Comparison of ENCODE assay signal across 8 cellular contexts in genomic region chr20:47317127-47317895, GRCh38. TPM values are rescaled to one million over a fixed set of nuclear protein-coding genes. Genes with fewer than 3 reads are reported as not detected.
A peak's percentile ranks its signal among the peaks of the same experiment; 100 is the strongest.
DNase-seq lines count a peak whose midpoint lies in the region; ATAC-seq, FAIRE-seq and TF ChIP-seq lines count a peak whose summit lies in the region.

No MANE protein-coding gene starts in this region.

- FAIRE-seq in bronchial epithelial cell (lab: Jason Lieb, UNC), result no peak

- ATAC-seq in WTC11 (peak; percentile 1; the same call in 1 of the 2 replicates), GM18870 (IDR thresholded peaks at IDR 0.05; ENCODE audit: unreplicated experiment) (no peak)

- TF ChIP-seq CTCF in AG09319 (IDR thresholded peaks at IDR 0.05; ENCODE audit: low read depth, low read length) (no peak), WTC11 (IDR thresholded peaks at IDR 0.05) (no peak), bronchial epithelial cell (IDR thresholded peaks at IDR 0.05; ENCODE audit: insufficient read depth, low read length, severe bottlenecking) (no peak)

- H3K4me3 Mint-ChIP-seq in IgD-negative memory B cell (peak overlapping the region in 3 of 4 donors; percentile 17 to 77 (median 44)), WTC11 (peak overlapping the region; percentile 59)

- no peaks in the 10 kb centered on the region for H3K27me3 ChIP-seq in bronchial epithelial cell (ENCODE audit: control insufficient read depth, insufficient read depth, low read length)

- H3K9me3 Mint-ChIP-seq in IgD-negative memory B cell (no peaks in the 10 kb centered on the region), WTC11 (no peaks in the 10 kb centered on the region)

- H3K27ac Mint-ChIP-seq in IgD-negative memory B cell, result peak overlapping the region; percentile 59 to 80 (median 77)
- H3K27ac Mint-ChIP-seq in WTC11, result peak overlapping the region; percentile 100

- H3K27me3 Mint-ChIP-seq in IgD-negative memory B cell, result no peaks in the 10 kb centered on the region
- no peaks in the 10 kb centered on the region for H3K27me3 Mint-ChIP-seq in WTC11 (ENCODE audit: low read depth)

- H3K4me1 Mint-ChIP-seq in IgD-negative memory B cell (peaks cover 32 to 45% (median 34%) of the 10 kb centered on the region in 3 donors), WTC11 (peaks cover 89% of the 10 kb centered on the region)

- H3K36me3 Mint-ChIP-seq in IgD-negative memory B cell, result no peaks in the 10 kb centered on the region
- peaks cover 6% of the 10 kb centered on the region for H3K36me3 Mint-ChIP-seq in WTC11

- POLR2A ChIA-PET in WTC11 (lab: Charles Lee), result interaction anchor here (0.6 to 8.2 kb wide), 9 partner anchors 11 to 67 kb away, joined by 3 to 140 read pairs (median 6); partner anchors contain the start of gene ZMYND8

- peak; percentile 84 for DNase-seq in AG09319 (ENCODE audit: extremely low read depth, low read depth)
- DNase-seq in WTC11 (ENCODE audit: low spot score), result peak; percentile 26
- peak; percentile 99 for DNase-seq in bronchial epithelial cell (ENCODE audit: low read depth)
- peak; percentile 94 for DNase-seq in kidney glomerular epithelial cell (lab: John Stamatoyannopoulos, UW)
- DNase-seq in stimulated activated CD4-positive, alpha-beta T cell treated with anti-CD3 and anti-CD28 coated beads, Interleukin-1b, Interleukin-23, amount 100 ng/mL, for 24 hours (ENCODE audit: low read depth in 4 of 4, low spot score in 1 of 4), result peak; percentile 8 to 56 (median 29)
- DNase-seq in NAMALWA (ENCODE audit: low spot score), result no peak

- no peak overlapping the region for H3K4me3 ChIP-seq in bronchial epithelial cell (ENCODE audit: low read depth, low read length)

- H3K36me3 ChIP-seq in bronchial epithelial cell (ENCODE audit: control insufficient read depth, insufficient read depth, low read length), result peaks cover 6% of the 10 kb centered on the region

- CTCF ChIA-PET in WTC11 (lab: Charles Lee), result interaction anchor here (0.5 to 2.9 kb wide), 9 partner anchors 13 to 389 kb away, joined by 3 to 15 read pairs (median 4); partner anchors contain the start of gene ZMYND8

TF ChIP-seq in WTC11, 78 proteins besides CTCF, POLR2A, EP300 and RAD21:
- TF ChIP-seq FOXP1 (CRISPR knock-in tag; IDR thresholded peaks at IDR 0.05; ENCODE audit: borderline replicate concordance) (no peak), CREM (CRISPR knock-in tag; IDR thresholded peaks at IDR 0.05) (0 out of 2 replicates have a peak, but pooled peaks have one; percentile 16), ZSCAN18 (CRISPR knock-in tag; IDR thresholded peaks at IDR 0.05) (0 out of 2 replicates have a peak, but pooled peaks have one; percentile 5), ZNF281 (CRISPR knock-in tag; IDR thresholded peaks at IDR 0.05) (0 out of 2 replicates have a peak, but pooled peaks have one; percentile 51), NR3C1 (CRISPR knock-in tag; conservative IDR thresholded peaks at IDR 0.05; ENCODE audit: low read depth) (no peak), ZNF532 (CRISPR knock-in tag; IDR thresholded peaks at IDR 0.05; ENCODE audit: borderline replicate concordance) (peak; percentile 59; the same call in 1 of the 2 replicates), ZNF416 (CRISPR knock-in tag; IDR thresholded peaks at IDR 0.05) (0 out of 2 replicates have a peak, but pooled peaks have one; percentile 44), NFE2L1 (CRISPR knock-in tag; IDR thresholded peaks at IDR 0.05) (no peak), TP53 (CRISPR knock-in tag; IDR thresholded peaks at IDR 0.05) (no peak), CREB1 (CRISPR knock-in tag; IDR thresholded peaks at IDR 0.05) (0 out of 2 replicates have a peak, but pooled peaks have one; percentile 32), MAX (CRISPR knock-in tag; IDR thresholded peaks at IDR 0.05) (peak; percentile 76), USF2 (CRISPR knock-in tag; IDR thresholded peaks at IDR 0.05) (no peak)

RNA-seq across cellular contexts. Expression of gene ZMYND8, which starts 39.2 kb away (rescaled TPM):
- 16.7 TPM for polyA plus RNA-seq in IgD-negative memory B cell
- total RNA-seq in WTC11 (2021) (114 to 149 TPM (median 127 TPM) in 3 replicates), bronchial epithelial cell (13.4 and 14.7 TPM in 2 replicates)
